Comparison of ENCODE assay signal across 13 cellular contexts in the genomic region with DNA sequence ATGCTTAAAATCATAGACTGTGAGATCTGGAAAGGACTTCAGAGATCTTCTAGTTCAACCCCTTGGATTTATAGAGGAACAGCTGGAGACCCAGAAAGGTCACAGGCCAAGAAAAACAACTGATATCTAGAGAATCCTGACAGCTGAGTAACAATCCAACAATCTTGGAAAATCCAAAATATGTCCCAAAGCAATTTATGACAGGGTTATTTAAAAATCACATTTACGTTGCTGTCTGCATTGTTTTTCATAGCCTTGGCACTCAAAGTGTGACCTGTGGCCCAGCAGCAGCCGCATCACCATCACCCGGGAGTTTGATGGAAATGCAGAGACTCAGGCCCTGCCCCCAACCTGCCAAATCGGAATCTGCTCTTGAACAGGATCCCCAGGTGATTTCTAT.
DNase-seq lines count a peak whose midpoint lies in the region; ATAC-seq, FAIRE-seq and TF ChIP-seq lines count a peak whose summit lies in the region.
"Had no signal": no experiment of that assay in that cellular context is flagged by ENCODE, and none has a peak within 500 bp of the region (broad histone marks: within the 10 kb centered on the region; RNA-seq: fewer than 3 reads in every experiment).

No MANE protein-coding gene starts in this region.

- H3K36me3 ChIP-seq in IMR-90 (ENCODE audit: control insufficient read depth, insufficient read depth, low read length), result no peaks in the 10 kb centered on the region
- H3K36me3 ChIP-seq in adipocyte (ENCODE audit: control insufficient read depth, insufficient read depth, low read length, severe bottlenecking), result peaks cover 20% of the 10 kb centered on the region
- H3K36me3 ChIP-seq in smooth muscle cell (ENCODE audit: low read depth), result peaks cover 5% of the 10 kb centered on the region
- H3K36me3 ChIP-seq in kidney (ENCODE audit: control insufficient read depth in 1 of 2, insufficient read depth in 2 of 2, low read length in 2 of 2), result no peaks in the 10 kb centered on the region

- H3K56ac ChIP-seq in IMR-90 (ENCODE audit: extremely low read depth, insufficient read depth, low read length), result no peak overlapping the region

- H3K79me2 ChIP-seq in smooth muscle cell (ENCODE audit: low read depth), result peaks cover 34% of the 10 kb centered on the region

- peak overlapping the region; percentile 69 for H2BK5ac ChIP-seq in IMR-90 (ENCODE audit: low read depth, low read length, poor library complexity, severe bottlenecking)

- no peak for TF ChIP-seq RAD21 in IMR-90 (IDR thresholded peaks at IDR 0.05; ENCODE audit: low read length)

- H3K4ac ChIP-seq in IMR-90 (ENCODE audit: low read depth, low read length), result peak overlapping the region; percentile 35

- TF ChIP-seq POLR2A in IMR-90 (IDR thresholded peaks at IDR 0.05; ENCODE audit: low read depth, low read length), result no peak

- in situ Hi-C loops in IMR-90 (cut with MboI; ENCODE audit: low sequenced_read_pairs), result no loop called here

- intact Hi-C loops in IMR-90 (cut with micrococcal nuclease) (no loop called here), kidney (cut with DNase I) (no loop called here)

- H2AK5ac ChIP-seq in IMR-90 (ENCODE audit: low read depth, low read length), result 0 out of 2 replicates have a peak overlapping the region, but pooled peaks have one; percentile 36

- H3K79me1 ChIP-seq in IMR-90 (ENCODE audit: low read depth in 1 of 2, low read length in 2 of 2), result peaks cover 29 to 54% of the 10 kb centered on the region in 2 experiments

- H4K91ac ChIP-seq in IMR-90 (ENCODE audit: insufficient read depth, low read depth, low read length), result 0 out of 2 replicates have a peak overlapping the region, but pooled peaks have one; percentile 19

- H3K27me3 ChIP-seq in IMR-90 (ENCODE audit: control insufficient read depth, insufficient read depth, low read length), result no peaks in the 10 kb centered on the region
- H3K27me3 ChIP-seq in adipocyte (replicated peaks; ENCODE audit: control insufficient read depth, insufficient read depth, low read length), result no peaks in the 10 kb centered on the region
- no peaks in the 10 kb centered on the region for H3K27me3 ChIP-seq in smooth muscle cell (ENCODE audit: low read depth)

- no peak overlapping the region for H4K5ac ChIP-seq in IMR-90 (ENCODE audit: low read depth, low read length)

- no peak overlapping the region for H2AK9ac ChIP-seq in IMR-90 (replicated peaks; ENCODE audit: low read depth, low read length, poor library complexity)

- peak overlapping the region; percentile 18; the same call in 1 of the 2 replicates for H3K14ac ChIP-seq in IMR-90 (replicated peaks; ENCODE audit: low read depth, low read length)

- peak overlapping the region in 1 of 2 experiments; percentile 54; a peak in 1 of 4 replicates for H4K8ac ChIP-seq in IMR-90 (ENCODE audit: low read depth in 2 of 2, low read length in 2 of 2)

- H2AFZ ChIP-seq in IMR-90 (replicated peaks; ENCODE audit: low read length, poor library complexity) (no peak overlapping the region), smooth muscle cell (ENCODE audit: low read depth) (no peak overlapping the region)

- H3K4me3 ChIP-seq in IMR-90 (ENCODE audit: insufficient read depth, low read depth, low read length), result no peak overlapping the region
- H3K4me3 ChIP-seq in adipocyte (ENCODE audit: low read length), result peak overlapping the region; percentile 54
- no peak overlapping the region for H3K4me3 ChIP-seq in foreskin fibroblast (ENCODE audit: low read depth in 1 of 2, low read length in 2 of 2)
- H3K4me3 ChIP-seq in smooth muscle cell, result no peak overlapping the region
- no peak overlapping the region for H3K4me3 ChIP-seq in kidney (ENCODE audit: low read length in 2 of 2)

- H2BK15ac ChIP-seq in IMR-90 (ENCODE audit: low read depth, low read length), result 0 out of 3 replicates have a peak overlapping the region, but pooled peaks have one; percentile 54

- H2BK120ac ChIP-seq in IMR-90 (ENCODE audit: low read depth, low read length), result peak overlapping the region; percentile 66

- no peak for TF ChIP-seq CTCF in IMR-90 (conservative IDR thresholded peaks at IDR 0.05; ENCODE audit: low read depth, low read length)
- no peak for TF ChIP-seq CTCF in foreskin fibroblast (IDR thresholded peaks at IDR 0.05; ENCODE audit: low read depth, low read length)
- TF ChIP-seq CTCF in smooth muscle cell (IDR thresholded peaks at IDR 0.05; ENCODE audit: borderline replicate concordance, insufficient read depth, poor library complexity, severe bottlenecking), result no peak
- no peak for TF ChIP-seq CTCF in kidney (IDR thresholded peaks at IDR 0.05; ENCODE audit: borderline replicate concordance, extremely low read depth, insufficient read depth)

- H2BK20ac ChIP-seq in IMR-90 (ENCODE audit: low read depth, low read length), result peak overlapping the region; percentile 30; the same call in 1 of the 2 replicates

- 0% methylated on average over 1 of the region's 4 CpGs; no CpG with 5 or more reads in 1 of the 2 experiments for WGBS in IMR-90 (ENCODE audit: extremely low coverage in 2 of 2, insufficient read length in 1 of 2), 2 experiments
- WGBS in smooth muscle cell (ENCODE audit: low lambda C conversion rate), result 54% methylated on average over 4 of the region's 4 CpGs

- H3K23ac ChIP-seq in IMR-90 (ENCODE audit: low read depth, low read length), result peak overlapping the region; percentile 41; the same call in 1 of the 2 replicates

- dilution Hi-C loops in IMR-90 (cut with HindIII; ENCODE audit: low sequenced_read_pairs, unreplicated experiment), result no loop called here

- no TSS peak for BruUV-seq in IMR-90 (replicated peaks; lab: Mats Ljungman, UMichigan)

- peaks cover 17% of the 10 kb centered on the region for H3K4me1 ChIP-seq in IMR-90 (ENCODE audit: control insufficient read depth, insufficient read depth, low read length)
- H3K4me1 ChIP-seq in adipocyte (ENCODE audit: control insufficient read depth, insufficient read depth, low read length), result peaks cover 68% of the 10 kb centered on the region
- H3K4me1 ChIP-seq in smooth muscle cell (ENCODE audit: low read depth), result peaks cover 20% of the 10 kb centered on the region
- no peaks in the 10 kb centered on the region for H3K4me1 ChIP-seq in kidney (ENCODE audit: control insufficient read depth in 1 of 2, insufficient read depth in 1 of 2, low read depth in 1 of 2, low read length in 2 of 2)

- 0 out of 2 replicates have a peak overlapping the region, but pooled peaks have one; percentile 1 for H3K9ac ChIP-seq in IMR-90 (ENCODE audit: low read depth, low read length)
- H3K9ac ChIP-seq in adipocyte (ENCODE audit: low read length), result peak overlapping the region; percentile 77
- H3K9ac ChIP-seq in smooth muscle cell (ENCODE audit: low read depth), result peak overlapping the region; percentile 11
- H3K9ac ChIP-seq in kidney (ENCODE audit: low read length in 2 of 2), result no peak overlapping the region

- peaks cover 7% of the 10 kb centered on the region for H3K9me1 ChIP-seq in IMR-90 (ENCODE audit: insufficient read depth, low read length)

- H3K27ac ChIP-seq in IMR-90 (ENCODE audit: insufficient read depth, low read length) (peak overlapping the region; percentile 56; the same call in 1 of the 2 replicates), smooth muscle cell (ENCODE audit: low read depth) (peak overlapping the region; percentile 86), kidney (ENCODE audit: low read depth in 2 of 2, low read length in 2 of 2) (no peak overlapping the region)

- ATAC-seq in IMR-90 (ENCODE audit: low read depth), result peak; percentile 12; the same call in 1 of the 2 replicates

- no peaks in the 10 kb centered on the region for H3K9me3 ChIP-seq in IMR-90 (ENCODE audit: control insufficient read depth, insufficient read depth, low read length)
- peaks cover 3% of the 10 kb centered on the region for H3K9me3 ChIP-seq in adipocyte (ENCODE audit: control insufficient read depth, low read length)
- no peaks in the 10 kb centered on the region for H3K9me3 ChIP-seq in smooth muscle cell (replicated peaks; ENCODE audit: low read depth)
- no peaks in the 10 kb centered on the region for H3K9me3 ChIP-seq in kidney (ENCODE audit: control insufficient read depth in 1 of 2, low read length in 2 of 2)

- DNase-seq in IMR-90, result peak; percentile 65
- peak; percentile 52 for DNase-seq in adipocyte (ENCODE audit: low read depth)
- DNase-seq in foreskin fibroblast, result peak; percentile 46 to 67
- no peak for DNase-seq in smooth muscle cell (lab: John Stamatoyannopoulos, UW; ENCODE audit: unreplicated experiment)
- no peak for DNase-seq in kidney
- DNase-seq in NCI-H1694 treated with DMSO at 0.1 percent for 48 hours (lab: John Stamatoyannopoulos, UW), result no peak
- no peak for DNase-seq in activated effector memory CD4-positive, alpha-beta T cell treated with Interleukin-2 at 50 U/mL for 16 hours
- DNase-seq: activated naive CD4-positive, alpha-beta T cell; CD4-positive, alpha-beta T cell; endodermal cell; NCI-H2171; stimulated activated CD4-positive, alpha-beta T cell treated with anti-CD3 and anti-CD28 coated beads, Interleukin-4, amount 100 ng/mL, for 1 hour had no signal

- no peak for FAIRE-seq in kidney (lab: Jason Lieb, UNC)
- FAIRE-seq: GM12892 had no signal

- peak overlapping the region; percentile 2; the same call in 1 of the 2 replicates for H3K18ac ChIP-seq in IMR-90 (ENCODE audit: low read depth, low read length)

- H4K20me1 ChIP-seq in IMR-90 (ENCODE audit: insufficient read depth, low read length) (peaks cover 7% of the 10 kb centered on the region; the same call in 1 of the 2 replicates), smooth muscle cell (ENCODE audit: low read depth) (peaks cover 6% of the 10 kb centered on the region)

- peak overlapping the region; percentile 71 for H3K4me2 ChIP-seq in IMR-90 (ENCODE audit: low read depth, low read length)
- peak overlapping the region; percentile 73 for H3K4me2 ChIP-seq in smooth muscle cell

- POLR2A ChIA-PET in IMR-90 (lab: Charles Lee; ENCODE audit: unreplicated experiment), result no interaction called here

- CTCF ChIA-PET in IMR-90 (lab: Yijun Ruan, JAX), result no interaction called here

- no peaks in the 10 kb centered on the region for H3F3A ChIP-seq in smooth muscle cell (ENCODE audit: low read depth)

TF ChIP-seq in IMR-90, 13 proteins besides CTCF, POLR2A, EP300 and RAD21:
- TF ChIP-seq MAFK (IDR thresholded peaks at IDR 0.05; ENCODE audit: low read depth, low read length), result no peak
- no peak for TF ChIP-seq MAZ (IDR thresholded peaks at IDR 0.05; ENCODE audit: borderline replicate concordance, low read depth, low read length)
- TF ChIP-seq CEBPB (IDR thresholded peaks at IDR 0.05; ENCODE audit: low read depth, low read length), result no peak
- TF ChIP-seq MXI1 (IDR thresholded peaks at IDR 0.05; ENCODE audit: borderline replicate concordance, low read depth, low read length), result no peak
- no peak for TF ChIP-seq BHLHE40 (IDR thresholded peaks at IDR 0.05; ENCODE audit: low read depth, low read length)
- TF ChIP-seq RCOR1 (IDR thresholded peaks at IDR 0.05; ENCODE audit: insufficient replicate concordance, low read length), result no peak

Comparison
In these comparisons a context has a peak if more than half of its experiments do, and no peak if none do; other contexts are left out.
1. DNase-seq: peak in IMR-90 (single experiment), adipocyte (single experiment) and foreskin fibroblast (2 of 2); none in smooth muscle cell (single experiment), kidney (single experiment), NCI-H1694 treated with DMSO at 0.1 percent for 48 hours (single experiment) and activated effector memory CD4-positive, alpha-beta T cell treated with Interleukin-2 at 50 U/mL for 16 hours (single experiment).
2. H3K27ac ChIP-seq: peak in IMR-90 (single experiment) and smooth muscle cell (single experiment); none in kidney (0 of 2).
3. H3K9ac ChIP-seq: peak in IMR-90 (single experiment), adipocyte (single experiment) and smooth muscle cell (single experiment); none in kidney (0 of 2).